1 cellular context compared by ENCODE assay signal in genomic region chr6:7812623-7813022, GRCh38.
TF ChIP-seq lines count a peak whose summit lies in the region.

No MANE protein-coding gene starts in this region.

TF ChIP-seq in GM12878, 131 proteins besides CTCF, POLR2A, EP300 and RAD21 (continued from another document):
- TF ChIP-seq NR2C2 (IDR thresholded peaks at IDR 0.05; ENCODE audit: borderline replicate concordance, control insufficient read depth, insufficient read length, low read depth) (no peak), TCF12 (IDR thresholded peaks at IDR 0.05; ENCODE audit: low read depth, low read length) (no peak), TAF1 (IDR thresholded peaks at IDR 0.05; ENCODE audit: borderline replicate concordance, low read depth, low read length) (no peak)
TF ChIP-seq in GM12878: peak in this region for 3.
